ENCODE assay signal across 1 cellular context in the genomic region with DNA sequence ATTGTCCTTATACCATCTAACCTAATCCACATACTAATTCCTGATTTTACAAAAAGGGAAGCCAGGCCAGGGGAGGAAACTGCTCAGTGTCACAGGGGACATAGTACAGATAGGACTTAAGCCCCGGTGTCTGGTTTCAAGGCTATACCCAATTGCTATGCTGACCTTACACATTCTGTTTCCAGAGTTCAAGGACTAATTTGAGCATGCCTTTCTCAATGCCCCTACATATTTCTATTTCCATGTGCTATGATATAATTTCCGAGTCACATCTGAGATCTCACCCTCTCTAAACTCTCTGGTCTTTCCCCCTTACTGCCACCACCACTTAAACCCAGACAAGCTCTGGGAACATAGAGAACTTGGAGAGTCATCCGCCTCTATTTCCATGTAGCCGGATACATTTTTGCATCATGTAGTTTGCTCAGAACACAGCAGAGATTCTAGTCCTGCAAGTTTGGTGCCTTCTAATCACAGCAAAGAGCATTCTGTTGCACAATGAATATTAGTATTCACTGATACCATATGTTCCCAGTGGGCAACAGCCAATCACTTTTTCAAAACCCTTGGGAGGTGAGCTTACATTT.
A peak's percentile ranks its signal among the peaks of the same experiment; 100 is the strongest.
TF ChIP-seq lines count a peak whose summit lies in the region.

No MANE protein-coding gene starts in this region.

TF ChIP-seq in HepG2, 621 proteins besides CTCF, POLR2A, EP300 and RAD21 (continued from another document and continues in another):
- TF ChIP-seq ZNF710 (CRISPR knock-in tag; IDR thresholded peaks at IDR 0.05; ENCODE audit: borderline replicate concordance) = no peak
- no peak for TF ChIP-seq PPARG (CRISPR knock-in tag; conservative IDR thresholded peaks at IDR 0.05)
- TF ChIP-seq SKI (IDR thresholded peaks at IDR 0.05; ENCODE audit: partially characterized antibody) = peak; percentile 42
- no peak for TF ChIP-seq ZNF629 (CRISPR knock-in tag; conservative IDR thresholded peaks at IDR 0.05)
- peak; percentile 88 for TF ChIP-seq MIXL1 (CRISPR knock-in tag; IDR thresholded peaks at IDR 0.05)
- peak; percentile 49; the same call in 1 of the 2 replicates for TF ChIP-seq TARDBP (CRISPR knock-in tag; IDR thresholded peaks at IDR 0.05)
- TF ChIP-seq HOXA7 (CRISPR knock-in tag; IDR thresholded peaks at IDR 0.05) = no peak
- peak; percentile 73 for TF ChIP-seq CEBPB (IDR thresholded peaks at IDR 0.05; ENCODE audit: borderline replicate concordance, low read depth, low read length)
- peak; percentile 88 for TF ChIP-seq HOMEZ (CRISPR knock-in tag; IDR thresholded peaks at IDR 0.05; ENCODE audit: low read depth)
- TF ChIP-seq SYNCRIP (IDR thresholded peaks at IDR 0.05; ENCODE audit: insufficient read depth, low read depth, low read length) = no peak
- TF ChIP-seq MTF1 (CRISPR knock-in tag; IDR thresholded peaks at IDR 0.05) = no peak
- TF ChIP-seq, protein P1, sequence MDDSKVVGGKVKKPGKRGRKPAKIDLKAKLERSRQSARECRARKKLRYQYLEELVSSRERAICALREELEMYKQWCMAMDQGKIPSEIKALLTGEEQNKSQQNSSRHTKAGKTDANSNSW (CRISPR knock-in tag; IDR thresholded peaks at IDR 0.05; ENCODE audit: borderline replicate concordance) = no peak
- TF ChIP-seq FOSL2 (CRISPR knock-in tag; IDR thresholded peaks at IDR 0.05) = 0 out of 2 replicates have a peak, but pooled peaks have one; percentile 19
- TF ChIP-seq ZBTB7A (CRISPR knock-in tag; IDR thresholded peaks at IDR 0.05) = no peak
- no peak for TF ChIP-seq JUN (CRISPR knock-in tag; IDR thresholded peaks at IDR 0.05)
- peak; percentile 90 for TF ChIP-seq ZNF12 (CRISPR knock-in tag; IDR thresholded peaks at IDR 0.05)
- no peak for TF ChIP-seq ZNF317 (CRISPR knock-in tag; IDR thresholded peaks at IDR 0.05)
- TF ChIP-seq ZBTB26 (CRISPR knock-in tag; IDR thresholded peaks at IDR 0.05; ENCODE audit: borderline replicate concordance) = no peak
- no peak for TF ChIP-seq ZNF10 (CRISPR knock-in tag; IDR thresholded peaks at IDR 0.05; ENCODE audit: borderline replicate concordance, low read depth)
- TF ChIP-seq PITX1 (CRISPR knock-in tag; IDR thresholded peaks at IDR 0.05) = peak; percentile 93
- no peak for TF ChIP-seq ZNF335 (CRISPR knock-in tag; IDR thresholded peaks at IDR 0.05)
- TF ChIP-seq, protein P2, sequence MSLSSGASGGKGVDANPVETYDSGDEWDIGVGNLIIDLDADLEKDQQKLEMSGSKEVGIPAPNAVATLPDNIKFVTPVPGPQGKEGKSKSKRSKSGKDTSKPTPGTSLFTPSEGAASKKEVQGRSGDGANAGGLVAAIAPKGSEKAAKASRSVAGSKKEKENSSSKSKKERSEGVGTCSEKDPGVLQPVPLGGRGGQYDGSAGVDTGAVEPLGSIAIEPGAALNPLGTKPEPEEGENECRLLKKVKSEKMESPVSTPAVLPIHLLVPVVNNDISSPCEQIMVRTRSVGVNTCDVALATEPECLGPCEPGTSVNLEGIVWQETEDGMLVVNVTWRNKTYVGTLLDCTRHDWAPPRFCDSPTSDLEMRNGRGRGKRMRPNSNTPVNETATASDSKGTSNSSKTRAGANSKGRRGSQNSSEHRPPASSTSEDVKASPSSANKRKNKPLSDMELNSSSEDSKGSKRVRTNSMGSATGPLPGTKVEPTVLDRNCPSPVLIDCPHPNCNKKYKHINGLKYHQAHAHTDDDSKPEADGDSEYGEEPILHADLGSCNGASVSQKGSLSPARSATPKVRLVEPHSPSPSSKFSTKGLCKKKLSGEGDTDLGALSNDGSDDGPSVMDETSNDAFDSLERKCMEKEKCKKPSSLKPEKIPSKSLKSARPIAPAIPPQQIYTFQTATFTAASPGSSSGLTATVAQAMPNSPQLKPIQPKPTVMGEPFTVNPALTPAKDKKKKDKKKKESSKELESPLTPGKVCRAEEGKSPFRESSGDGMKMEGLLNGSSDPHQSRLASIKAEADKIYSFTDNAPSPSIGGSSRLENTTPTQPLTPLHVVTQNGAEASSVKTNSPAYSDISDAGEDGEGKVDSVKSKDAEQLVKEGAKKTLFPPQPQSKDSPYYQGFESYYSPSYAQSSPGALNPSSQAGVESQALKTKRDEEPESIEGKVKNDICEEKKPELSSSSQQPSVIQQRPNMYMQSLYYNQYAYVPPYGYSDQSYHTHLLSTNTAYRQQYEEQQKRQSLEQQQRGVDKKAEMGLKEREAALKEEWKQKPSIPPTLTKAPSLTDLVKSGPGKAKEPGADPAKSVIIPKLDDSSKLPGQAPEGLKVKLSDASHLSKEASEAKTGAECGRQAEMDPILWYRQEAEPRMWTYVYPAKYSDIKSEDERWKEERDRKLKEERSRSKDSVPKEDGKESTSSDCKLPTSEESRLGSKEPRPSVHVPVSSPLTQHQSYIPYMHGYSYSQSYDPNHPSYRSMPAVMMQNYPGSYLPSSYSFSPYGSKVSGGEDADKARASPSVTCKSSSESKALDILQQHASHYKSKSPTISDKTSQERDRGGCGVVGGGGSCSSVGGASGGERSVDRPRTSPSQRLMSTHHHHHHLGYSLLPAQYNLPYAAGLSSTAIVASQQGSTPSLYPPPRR (CRISPR knock-in tag; IDR thresholded peaks at IDR 0.05; ENCODE audit: borderline replicate concordance) = no peak
- peak; percentile 41; the same call in 1 of the 2 replicates for TF ChIP-seq ZNF788 (CRISPR knock-in tag; IDR thresholded peaks at IDR 0.05; ENCODE audit: borderline replicate concordance)
- no peak for TF ChIP-seq ZBTB10 (CRISPR knock-in tag; IDR thresholded peaks at IDR 0.05; ENCODE audit: borderline replicate concordance)
- no peak for TF ChIP-seq MTA3 (CRISPR knock-in tag; IDR thresholded peaks at IDR 0.05)
- TF ChIP-seq EZH2 (conservative IDR thresholded peaks at IDR 0.05; ENCODE audit: low read depth, low read length) = no peak
- 0 out of 2 replicates have a peak, but pooled peaks have one; percentile 32 for TF ChIP-seq HDAC1 (CRISPR knock-in tag; IDR thresholded peaks at IDR 0.05)
- TF ChIP-seq ARID2 (CRISPR knock-in tag; IDR thresholded peaks at IDR 0.05; ENCODE audit: borderline replicate concordance) = no peak
- TF ChIP-seq ATF5 (CRISPR knock-in tag; IDR thresholded peaks at IDR 0.05; ENCODE audit: low read depth) = no peak
- no peak for TF ChIP-seq HNRNPL (IDR thresholded peaks at IDR 0.05; ENCODE audit: low read depth, low read length)
- peak; percentile 81 for TF ChIP-seq GATAD2A (CRISPR knock-in tag; IDR thresholded peaks at IDR 0.05)
- no peak for TF ChIP-seq ZBTB1 (CRISPR knock-in tag; IDR thresholded peaks at IDR 0.05; ENCODE audit: borderline replicate concordance)
- TF ChIP-seq SRF (IDR thresholded peaks at IDR 0.05; ENCODE audit: low read depth, low read length) = no peak
- no peak for TF ChIP-seq ZNF749 (CRISPR knock-in tag; IDR thresholded peaks at IDR 0.05; ENCODE audit: borderline replicate concordance)
- peak; percentile 56; the same call in 1 of the 2 replicates for TF ChIP-seq DPF2 (CRISPR knock-in tag; IDR thresholded peaks at IDR 0.05; ENCODE audit: borderline replicate concordance, low read depth)
- TF ChIP-seq ZNF577 (CRISPR knock-in tag; IDR thresholded peaks at IDR 0.05; ENCODE audit: borderline replicate concordance, low read depth) = no peak
- TF ChIP-seq BCL3 (CRISPR knock-in tag; IDR thresholded peaks at IDR 0.05) = peak; percentile 30; the same call in 1 of the 2 replicates
- TF ChIP-seq RORA (CRISPR knock-in tag; IDR thresholded peaks at IDR 0.05) = no peak
- 0 out of 2 replicates have a peak, but pooled peaks have one; percentile 30 for TF ChIP-seq ZFX (CRISPR knock-in tag; IDR thresholded peaks at IDR 0.05; ENCODE audit: low read depth)
- TF ChIP-seq ZNF30 (CRISPR knock-in tag; IDR thresholded peaks at IDR 0.05) = no peak
- TF ChIP-seq GABPB1 (CRISPR knock-in tag; IDR thresholded peaks at IDR 0.05) = peak; percentile 14; the same call in 1 of the 2 replicates
- peak; percentile 72 to 93; a peak in 3 of 4 replicates for TF ChIP-seq NR2F1 (CRISPR knock-in tag; IDR thresholded peaks at IDR 0.05)
- no peak for TF ChIP-seq ZNF7 (CRISPR knock-in tag; IDR thresholded peaks at IDR 0.05)
- no peak for TF ChIP-seq ZNF326 (CRISPR knock-in tag; IDR thresholded peaks at IDR 0.05; ENCODE audit: borderline replicate concordance)
- no peak for TF ChIP-seq CENPT (CRISPR knock-in tag; IDR thresholded peaks at IDR 0.05; ENCODE audit: low read depth)
- TF ChIP-seq, protein P3, sequence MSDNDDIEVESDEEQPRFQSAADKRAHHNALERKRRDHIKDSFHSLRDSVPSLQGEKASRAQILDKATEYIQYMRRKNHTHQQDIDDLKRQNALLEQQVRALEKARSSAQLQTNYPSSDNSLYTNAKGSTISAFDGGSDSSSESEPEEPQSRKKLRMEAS (IDR thresholded peaks at IDR 0.05) = peak; percentile 62
- TF ChIP-seq ZNF746 (CRISPR knock-in tag; IDR thresholded peaks at IDR 0.05) = no peak
- peak; percentile 26; the same call in 1 of the 2 replicates for TF ChIP-seq ZNF878 (CRISPR knock-in tag; IDR thresholded peaks at IDR 0.05)
- TF ChIP-seq, protein P4, sequence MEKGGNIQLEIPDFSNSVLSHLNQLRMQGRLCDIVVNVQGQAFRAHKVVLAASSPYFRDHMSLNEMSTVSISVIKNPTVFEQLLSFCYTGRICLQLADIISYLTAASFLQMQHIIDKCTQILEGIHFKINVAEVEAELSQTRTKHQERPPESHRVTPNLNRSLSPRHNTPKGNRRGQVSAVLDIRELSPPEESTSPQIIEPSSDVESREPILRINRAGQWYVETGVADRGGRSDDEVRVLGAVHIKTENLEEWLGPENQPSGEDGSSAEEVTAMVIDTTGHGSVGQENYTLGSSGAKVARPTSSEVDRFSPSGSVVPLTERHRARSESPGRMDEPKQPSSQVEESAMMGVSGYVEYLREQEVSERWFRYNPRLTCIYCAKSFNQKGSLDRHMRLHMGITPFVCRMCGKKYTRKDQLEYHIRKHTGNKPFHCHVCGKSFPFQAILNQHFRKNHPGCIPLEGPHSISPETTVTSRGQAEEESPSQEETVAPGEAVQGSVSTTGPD (CRISPR knock-in tag; IDR thresholded peaks at IDR 0.05) = no peak
- TF ChIP-seq ZNF333 (CRISPR knock-in tag; IDR thresholded peaks at IDR 0.05; ENCODE audit: borderline replicate concordance) = no peak
- TF ChIP-seq ZNF143 (CRISPR knock-in tag; IDR thresholded peaks at IDR 0.05) = no peak
